19 cellular contexts compared by ENCODE assay signal in the genomic region with DNA sequence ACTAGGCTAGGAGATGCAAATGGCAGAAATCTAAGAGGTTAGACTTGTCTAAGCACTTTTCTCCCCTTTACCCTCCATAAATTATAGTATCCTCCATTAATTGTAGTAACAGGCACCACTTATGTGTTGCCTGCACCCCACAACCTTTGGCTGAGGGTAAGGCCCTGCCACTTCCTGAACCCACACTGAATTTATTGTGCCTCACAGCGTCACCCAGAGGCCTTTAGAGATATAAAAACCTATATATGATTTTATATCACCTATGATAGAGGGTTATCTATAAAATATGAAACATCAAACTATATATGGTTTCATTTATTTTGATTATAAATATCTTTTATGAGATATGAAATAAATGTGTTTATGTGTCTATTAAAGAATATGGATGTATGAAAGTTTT. TPM values are rescaled to one million over a fixed set of nuclear protein-coding genes. Genes with fewer than 3 reads are reported as not detected.
A peak's percentile ranks its signal among the peaks of the same experiment; 100 is the strongest.
DNase-seq lines count a peak whose midpoint lies in the region; ATAC-seq and TF ChIP-seq lines count a peak whose summit lies in the region.
"Had no signal": no experiment of that assay in that cellular context is flagged by ENCODE, and none has a peak within 500 bp of the region (broad histone marks: within the 10 kb centered on the region; RNA-seq: fewer than 3 reads in every experiment).

No MANE protein-coding gene starts in this region.

- H3K27me3 ChIP-seq in DND-41 (ENCODE audit: insufficient read depth, low read length, poor library complexity), result peaks cover 6% of the 10 kb centered on the region
- no peaks in the 10 kb centered on the region for H3K27me3 ChIP-seq in Karpas-422 (ENCODE audit: low read length)

- ATAC-seq in DND-41 (ENCODE audit: insufficient read depth, low read depth), result no peak
- ATAC-seq: PC-3 had no signal

- no peak overlapping the region for H3K9ac ChIP-seq in DND-41 (ENCODE audit: low read depth, low read length)
- no peak overlapping the region for H3K9ac ChIP-seq in Karpas-422 (ENCODE audit: low read length)

- H4K20me1 ChIP-seq in DND-41 (ENCODE audit: insufficient read depth, low read length) (no peaks in the 10 kb centered on the region), Karpas-422 (ENCODE audit: insufficient read depth, low read depth, low read length) (no peaks in the 10 kb centered on the region)

- H3K36me3 ChIP-seq in DND-41 (ENCODE audit: insufficient read depth, low read length), result no peaks in the 10 kb centered on the region
- no peaks in the 10 kb centered on the region for H3K36me3 ChIP-seq in Karpas-422 (ENCODE audit: insufficient read depth, low read length)

- H3K9me2 ChIP-seq in Karpas-422 (replicated peaks; ENCODE audit: insufficient read depth, low read length), result no peaks in the 10 kb centered on the region

- in situ Hi-C loops in GM13976 (cut with MboI; ENCODE audit: low sequenced_read_pairs, unreplicated experiment), result no loop called here

- DNase-seq in DND-41, result no peak
- DNase-seq in Karpas-422, result peak; percentile 65
- DNase-seq in epithelial cell of proximal tubule (ENCODE audit: low read depth), result no peak
- DNase-seq in stimulated activated CD4-positive, alpha-beta T cell treated with anti-CD3 and anti-CD28 coated beads, Interleukin-4, amount 100 ng/mL, for 4 hours, result no peak
- DNase-seq in GM13976 (ENCODE audit: low spot score), result no peak
- no peak for DNase-seq in NK-92 (lab: John Stamatoyannopoulos, UW; ENCODE audit: unreplicated experiment)
- DNase-seq: ACHN, HFFc6, KG1, MV-4-11, NCI-H187, NCI-H2107, NCI-H510A, NCI-H748 treated with DMSO at 0.1 percent for 48 hours, PC-3, SIG-M5 had no signal

- H3K27ac ChIP-seq in DND-41 (ENCODE audit: low read length) (no peak overlapping the region), Karpas-422 (ENCODE audit: low read length) (no peak overlapping the region)
- H3K27ac ChIP-seq: C4-2B, RWPE1 had no signal

- H3K4me1 ChIP-seq in DND-41 (ENCODE audit: insufficient read depth, low read length), result no peaks in the 10 kb centered on the region
- H3K4me1 ChIP-seq in Karpas-422 (ENCODE audit: low read length), result peaks cover 22% of the 10 kb centered on the region

- H3K4me2 ChIP-seq in DND-41 (ENCODE audit: insufficient read depth, low read length), result no peak overlapping the region
- H3K4me2 ChIP-seq in Karpas-422 (ENCODE audit: low read depth, low read length, poor library complexity, severe bottlenecking), result no peak overlapping the region

- TF ChIP-seq CTCF in DND-41 (IDR thresholded peaks at IDR 0.05; ENCODE audit: borderline replicate concordance, extremely low read depth, low read length, poor library complexity, severe bottlenecking), result peak; percentile 14
- peak; percentile 41 for TF ChIP-seq CTCF in epithelial cell of proximal tubule (conservative IDR thresholded peaks at IDR 0.05; ENCODE audit: low read depth, low read length)
- no peak for TF ChIP-seq CTCF in GM13976 (IDR thresholded peaks at IDR 0.05; ENCODE audit: borderline replicate concordance, control extremely low read depth, extremely low read depth, insufficient read depth, missing control alignments)

- H2AFZ ChIP-seq in DND-41 (ENCODE audit: low read depth, low read length), result no peak overlapping the region
- no peak overlapping the region for H2AFZ ChIP-seq in Karpas-422 (ENCODE audit: low read length)

- H3K79me2 ChIP-seq in DND-41 (ENCODE audit: insufficient read depth, low read length) (no peaks in the 10 kb centered on the region), Karpas-422 (ENCODE audit: low read length) (no peaks in the 10 kb centered on the region)

- H3K4me3 ChIP-seq in DND-41 (ENCODE audit: low read depth in 1 of 2, low read length in 2 of 2) (no peak overlapping the region), Karpas-422 (ENCODE audit: low read length) (no peak overlapping the region), epithelial cell of proximal tubule (ENCODE audit: low read depth, low read length) (peak overlapping the region; percentile 62)

- H3K9me3 ChIP-seq in DND-41 (ENCODE audit: insufficient read depth, low read length, severe bottlenecking) (no peaks in the 10 kb centered on the region), Karpas-422 (ENCODE audit: low read length) (no peaks in the 10 kb centered on the region)

RNA-seq across cellular contexts. Expression of a gene that starts 2.6 kb away (rescaled TPM):
- total RNA-seq in Karpas-422 (2014; rRNA removed; shearing (Covaris generic); ENCODE audit: low replicate concordance), result not detected in 2 replicates
- not detected in 2 replicates for total RNA-seq in epithelial cell of proximal tubule
- total RNA-seq: HFFc6; PC-3; T-helper 1 cell treated with Interleukin-12 subunit alpha and Interleukin-12 subunit beta and Interleukin-4 antibody, amounts not matched to agents 30 ng/mL and 1 ng/mL, for 36 hours had no signal

RNA-seq across cellular contexts. Expression of a gene that starts 7.4 kb away (rescaled TPM):
- total RNA-seq in Karpas-422 (2014; rRNA removed; shearing (Covaris generic); ENCODE audit: low replicate concordance), result 0.18 TPM in 1 of 2 replicates, not detected in the other
- 0.14 TPM in 1 of 2 replicates, not detected in the other for total RNA-seq in epithelial cell of proximal tubule
- total RNA-seq: HFFc6; PC-3; T-helper 1 cell treated with Interleukin-12 subunit alpha and Interleukin-12 subunit beta and Interleukin-4 antibody, amounts not matched to agents 30 ng/mL and 1 ng/mL, for 36 hours had no signal

RNA-seq across cellular contexts. Expression of a gene that starts 18.4 kb away (rescaled TPM):
- not detected in 2 replicates for total RNA-seq in Karpas-422 (2014; rRNA removed; shearing (Covaris generic); ENCODE audit: low replicate concordance)
- 0.52 and 5.1 TPM in 2 replicates for total RNA-seq in epithelial cell of proximal tubule
- total RNA-seq: HFFc6; T-helper 1 cell treated with Interleukin-12 subunit alpha and Interleukin-12 subunit beta and Interleukin-4 antibody, amounts not matched to agents 30 ng/mL and 1 ng/mL, for 36 hours had no signal

RNA-seq across cellular contexts. Expression of a gene that starts 38.1 kb away (rescaled TPM):
- 0.11 and 0.14 TPM in 2 replicates for total RNA-seq in Karpas-422 (2014; rRNA removed; shearing (Covaris generic); ENCODE audit: low replicate concordance)
- total RNA-seq in epithelial cell of proximal tubule, result not detected in 2 replicates
- total RNA-seq: HFFc6; PC-3; T-helper 1 cell treated with Interleukin-12 subunit alpha and Interleukin-12 subunit beta and Interleukin-4 antibody, amounts not matched to agents 30 ng/mL and 1 ng/mL, for 36 hours had no signal

RNA-seq across cellular contexts. Expression of a gene that starts 38.4 kb away (rescaled TPM):
- not detected in 2 replicates for total RNA-seq in Karpas-422 (2014; rRNA removed; shearing (Covaris generic); ENCODE audit: low replicate concordance)
- not detected in 2 replicates for total RNA-seq in epithelial cell of proximal tubule
- total RNA-seq: HFFc6; PC-3; T-helper 1 cell treated with Interleukin-12 subunit alpha and Interleukin-12 subunit beta and Interleukin-4 antibody, amounts not matched to agents 30 ng/mL and 1 ng/mL, for 36 hours had no signal
